1 cellular context compared by ENCODE assay signal in genomic region chr6:135323979-135324378, GRCh38.
TF ChIP-seq lines count a peak whose summit lies in the region.

No MANE protein-coding gene starts in this region.

TF ChIP-seq in K562, 482 proteins besides CTCF, POLR2A, EP300 and RAD21 (continued from another document and continues in another):
- TF ChIP-seq CHAMP1 (IDR thresholded peaks at IDR 0.05) (peak; percentile 36; the same call in 1 of the 2 replicates), NFRKB (IDR thresholded peaks at IDR 0.05; ENCODE audit: low read depth) (peak; percentile 51), KDM5B (IDR thresholded peaks at IDR 0.05; ENCODE audit: insufficient replicate concordance, low read depth, low read length) (no peak), MEF2A (IDR thresholded peaks at IDR 0.05; ENCODE audit: control insufficient read depth, low read depth, low read length) (no peak), KDM1A (IDR thresholded peaks at IDR 0.05) (peak; percentile 37 to 58; a peak in 3 of 4 replicates), ESRRB (CRISPR knock-in tag; IDR thresholded peaks at IDR 0.05; ENCODE audit: borderline replicate concordance) (no peak), WHSC1 (IDR thresholded peaks at IDR 0.05; ENCODE audit: low read length) (no peak), TSC22D4 (tag; IDR thresholded peaks at IDR 0.05) (no peak), MTA2 (IDR thresholded peaks at IDR 0.05; ENCODE audit: low read depth) (no peak), ZBTB26 (CRISPR knock-in tag; IDR thresholded peaks at IDR 0.05) (0 out of 2 replicates have a peak, but pooled peaks have one; percentile 55), TSHZ1 (CRISPR knock-in tag; IDR thresholded peaks at IDR 0.05) (0 out of 2 replicates have a peak, but pooled peaks have one; percentile 34), CEBPG (CRISPR knock-in tag; IDR thresholded peaks at IDR 0.05) (no peak), CEBPG (tag; conservative IDR thresholded peaks at IDR 0.05 in 1 of 2, IDR thresholded peaks at IDR 0.05 in 1 of 2) (no peak), HIVEP1 (CRISPR knock-in tag; IDR thresholded peaks at IDR 0.05) (0 out of 2 replicates have a peak, but pooled peaks have one; percentile 47), MXD1 (CRISPR knock-in tag; IDR thresholded peaks at IDR 0.05; ENCODE audit: borderline replicate concordance, poor library complexity, severe bottlenecking) (no peak), HDGF (IDR thresholded peaks at IDR 0.05) (0 out of 2 replicates have a peak, but pooled peaks have one; percentile 31), MGA (IDR thresholded peaks at IDR 0.05) (no peak), ZNF76 (CRISPR knock-in tag; IDR thresholded peaks at IDR 0.05; ENCODE audit: borderline replicate concordance) (0 out of 2 replicates have a peak, but pooled peaks have one; percentile 33), E2F5 (CRISPR knock-in tag; IDR thresholded peaks at IDR 0.05) (no peak), REST (CRISPR knock-in tag; IDR thresholded peaks at IDR 0.05; ENCODE audit: low read depth) (no peak), TBL1XR1 (IDR thresholded peaks at IDR 0.05; ENCODE audit: low read length in 2 of 2) (no peak), BCOR (IDR thresholded peaks at IDR 0.05) (peak; percentile 55), NR2C1 (IDR thresholded peaks at IDR 0.05) (no peak), NR2C1 (tag; IDR thresholded peaks at IDR 0.05) (no peak), HSF4 (CRISPR knock-in tag; IDR thresholded peaks at IDR 0.05; ENCODE audit: borderline replicate concordance) (0 out of 2 replicates have a peak, but pooled peaks have one; percentile 45), ATF4 (CRISPR knock-in tag; IDR thresholded peaks at IDR 0.05) (peak; percentile 33; the same call in 1 of the 2 replicates), DMBX1 (CRISPR knock-in tag; IDR thresholded peaks at IDR 0.05; ENCODE audit: borderline replicate concordance) (peak; percentile 88), PTTG1 (tag; IDR thresholded peaks at IDR 0.05; ENCODE audit: low read depth) (peak; percentile 44; the same call in 1 of the 2 replicates), PHB2 (IDR thresholded peaks at IDR 0.05; ENCODE audit: low read depth) (no peak), KLF6 (CRISPR knock-in tag; IDR thresholded peaks at IDR 0.05; ENCODE audit: borderline replicate concordance) (peak; percentile 63; the same call in 1 of the 2 replicates), KHSRP (IDR thresholded peaks at IDR 0.05) (no peak), XRCC4 (IDR thresholded peaks at IDR 0.05; ENCODE audit: extremely low read depth, insufficient read depth, insufficient read length) (no peak)
